33 cellular contexts compared by ENCODE assay signal in the genomic region with DNA sequence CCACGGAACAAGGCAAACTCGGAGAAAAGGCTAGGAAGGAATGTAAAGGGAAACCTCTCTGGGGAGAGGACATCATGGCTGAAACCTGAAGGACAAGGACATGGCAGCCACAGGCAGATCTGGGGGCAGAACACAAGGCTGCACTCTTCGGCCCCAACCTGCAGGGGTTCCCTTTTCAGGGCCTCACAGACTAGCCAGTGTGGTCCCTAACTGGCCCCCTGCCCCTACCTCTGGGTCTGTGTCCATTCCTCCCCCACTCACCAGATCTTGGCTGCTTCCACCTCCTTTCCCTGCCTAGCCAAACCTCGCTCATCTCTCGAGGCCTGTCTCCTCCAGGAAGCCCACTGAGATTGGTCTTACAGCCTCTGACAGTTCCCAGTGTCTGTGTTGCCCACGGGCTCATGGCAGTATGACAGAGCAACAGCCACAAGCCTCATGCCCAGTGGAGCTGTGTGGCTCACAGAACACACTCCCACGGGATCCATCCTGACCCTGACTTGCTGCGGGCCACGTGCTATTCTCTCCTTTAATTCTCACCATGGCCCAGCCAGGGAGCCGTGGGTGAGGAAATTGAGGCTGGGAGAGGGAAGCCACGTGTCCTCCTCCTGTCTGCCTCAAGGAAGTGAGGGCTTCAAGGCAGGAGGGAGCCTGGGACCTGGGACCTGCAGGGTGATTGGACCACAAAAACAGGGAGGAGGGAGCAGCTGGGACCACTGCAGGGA. TPM values are rescaled to one million over a fixed set of nuclear protein-coding genes. Genes with fewer than 3 reads are reported as not detected.
DNase-seq lines count a peak whose midpoint lies in the region; ATAC-seq, FAIRE-seq and TF ChIP-seq lines count a peak whose summit lies in the region.
"Had no signal": no experiment of that assay in that cellular context is flagged by ENCODE, and none has a peak within 500 bp of the region (broad histone marks: within the 10 kb centered on the region; RNA-seq: fewer than 3 reads in every experiment).

No MANE protein-coding gene starts in this region.

- no peaks in the 10 kb centered on the region for H4K20me1 ChIP-seq in astrocyte (ENCODE audit: insufficient read depth, low read length)

- H3K18ac ChIP-seq in neuronal stem cell (ENCODE audit: low read length): peak overlapping the region; percentile 9

- no peak for TF ChIP-seq POLR2A in esophagus squamous epithelium (IDR thresholded peaks at IDR 0.05)

- H3K36me3 Mint-ChIP-seq in activated CD4-positive, alpha-beta T cell treated with anti-CD3 and anti-CD28 coated beads for 36 hours (ENCODE audit: low read depth): peaks cover 3% of the 10 kb centered on the region
- no peaks in the 10 kb centered on the region for H3K36me3 Mint-ChIP-seq in astrocyte (ENCODE audit: low read depth, unreplicated experiment)
- H3K36me3 Mint-ChIP-seq: memory B cell had no signal

- H3K27me3 ChIP-seq in astrocyte (ENCODE audit: insufficient read depth, low read length) (no peaks in the 10 kb centered on the region), neuronal stem cell (ENCODE audit: control insufficient read depth in 3 of 3, insufficient read depth in 3 of 3, low read depth in 1 of 3, low read length in 3 of 3) (no peaks in the 10 kb centered on the region), esophagus squamous epithelium (peaks cover 0 to 44% (median 0%) of the 10 kb centered on the region in 4 donors)
- H3K27me3 ChIP-seq: thyroid gland had no signal

- no peaks in the 10 kb centered on the region for H3K79me2 ChIP-seq in astrocyte (ENCODE audit: insufficient read depth, low read length)

- H3K79me1 ChIP-seq in neuronal stem cell (ENCODE audit: low read depth, low read length): no peaks in the 10 kb centered on the region

- H3K9me3 ChIP-seq in HEK293 (ENCODE audit: control insufficient read depth, insufficient read depth, low read depth, low read length): no peaks in the 10 kb centered on the region
- H3K9me3 ChIP-seq in astrocyte (ENCODE audit: insufficient read depth, low read depth, low read length): no peaks in the 10 kb centered on the region
- H3K9me3 ChIP-seq in neuronal stem cell (replicated peaks in 1 of 2; ENCODE audit: control insufficient read depth in 2 of 2, insufficient read depth in 1 of 2, low read depth in 1 of 2, low read length in 2 of 2): peaks cover 0 to 1% of the 10 kb centered on the region in 2 donors
- no peaks in the 10 kb centered on the region for H3K9me3 ChIP-seq in esophagus squamous epithelium
- H3K9me3 ChIP-seq: thyroid gland had no signal

- TF ChIP-seq CTCF in HEK293 (tag by site-specific recombination; IDR thresholded peaks at IDR 0.05) (no peak), astrocyte (IDR thresholded peaks at IDR 0.05; ENCODE audit: insufficient read depth, low read depth, low read length) (no peak), esophagus squamous epithelium (IDR thresholded peaks at IDR 0.05) (no peak)

- no peak overlapping the region for H3K27ac ChIP-seq in HEK293 (ENCODE audit: extremely low read depth, low read depth, low read length)
- no peak overlapping the region for H3K27ac ChIP-seq in astrocyte (ENCODE audit: low read depth, low read length)
- H3K27ac ChIP-seq in neuronal stem cell (replicated peaks; ENCODE audit: low read length): no peak overlapping the region
- no peak overlapping the region for H3K27ac ChIP-seq in esophagus squamous epithelium
- H3K27ac ChIP-seq: 22Rv1, thyroid gland had no signal

- H3K27ac Mint-ChIP-seq in activated CD4-positive, alpha-beta T cell treated with anti-CD3 and anti-CD28 coated beads for 36 hours: peak overlapping the region; percentile 22
- peak overlapping the region; percentile 62 for H3K27ac Mint-ChIP-seq in astrocyte (ENCODE audit: unreplicated experiment)
- H3K27ac Mint-ChIP-seq: activated naive CD4-positive, alpha-beta T cell treated with anti-CD3 and anti-CD28 coated beads for 36 hours; CD8-positive, alpha-beta T cell; dendritic cell treated with granulocyte-macrophage colony-stimulating factor and Interleukin-4, amounts not matched to agents 40 ng/mL and 50 ng/mL, for 4 days; HFFc6; memory B cell had no signal

- intact Hi-C loops in activated CD4-positive, alpha-beta T cell treated with anti-CD3 and anti-CD28 coated beads for 36 hours (cut with DNase I, micrococcal nuclease): no loop called here
- intact Hi-C loops in esophagus squamous epithelium (cut with DNase I): no loop called here

- peak overlapping the region; percentile 83 for H3K14ac ChIP-seq in neuronal stem cell (ENCODE audit: low read length)

- no peak overlapping the region for H2BK5ac ChIP-seq in neuronal stem cell (ENCODE audit: low read length)

- H2AK5ac ChIP-seq in neuronal stem cell (ENCODE audit: low read depth, low read length): peak overlapping the region; percentile 95

- H4K8ac ChIP-seq in neuronal stem cell (ENCODE audit: low read depth, low read length): no peak overlapping the region

- H2AFZ ChIP-seq in astrocyte (ENCODE audit: low read depth, low read length): no peak overlapping the region
- no peak overlapping the region for H2AFZ ChIP-seq in neuronal stem cell (ENCODE audit: low read length)

- POLR2A ChIA-PET in activated CD4-positive, alpha-beta T cell treated with anti-CD3 and anti-CD28 coated beads for 36 hours (lab: Charles Lee): no interaction called here
- POLR2A ChIA-PET in HEK293 (lab: Yijun Ruan, JAX): no interaction called here

- no peak for DNase-seq in activated CD4-positive, alpha-beta T cell treated with anti-CD3 and anti-CD28 coated beads for 36 hours
- no peak for DNase-seq in activated CD4-positive, alpha-beta T cell treated with anti-CD3 and anti-CD28 coated beads for 4 hours
- DNase-seq in astrocyte (ENCODE audit: low read depth) (no peak), neuronal stem cell (ENCODE audit: low spot score) (no peak), COLO668 (lab: John Stamatoyannopoulos, UW; ENCODE audit: unreplicated experiment) (no peak), ureter (ENCODE audit: low spot score) (no peak), esophagus squamous epithelium (lab: John Stamatoyannopoulos, UW) (no peak)
- DNase-seq: activated CD4-positive, CD25-positive, alpha-beta regulatory T cell; activated T-cell treated with anti-CD3 and anti-CD28 coated beads, Interleukin-2, amount 50 U/mL, for 48 hours; CD8-positive, alpha-beta T cell; central memory CD4-positive, alpha-beta T cell; GDM1; HFFc6; KBM-7; kidney glomerular epithelial cell; MM.1S; NCI-H1417 treated with DMSO at 0.1 percent for 48 hours; NCI-H2081 treated with DMSO at 0.1 percent for 48 hours; NCI-H345; NCI-H748 treated with DMSO at 0.1 percent for 48 hours; occipital lobe; Right ventricle myocardium superior; stimulated activated CD4-positive, alpha-beta T cell treated with anti-CD3 and anti-CD28 coated beads, Interleukin-4, amount 100 ng/mL, for 4 hours; stimulated activated naive CD4-positive, alpha-beta T cell treated with Interleukin-2 at 50 U/mL for 16 hours; T1000; thyroid gland had no signal

- no peak overlapping the region for H3K4me3 Mint-ChIP-seq in activated CD4-positive, alpha-beta T cell treated with anti-CD3 and anti-CD28 coated beads for 36 hours
- H3K4me3 Mint-ChIP-seq in astrocyte (ENCODE audit: unreplicated experiment): no peak overlapping the region
- H3K4me3 Mint-ChIP-seq: activated naive CD4-positive, alpha-beta T cell treated with anti-CD3 and anti-CD28 coated beads for 36 hours; CD8-positive, alpha-beta T cell; dendritic cell treated with granulocyte-macrophage colony-stimulating factor and Interleukin-4, amounts not matched to agents 40 ng/mL and 50 ng/mL, for 4 days; HFFc6; memory B cell had no signal

- H3K4me1 Mint-ChIP-seq in activated CD4-positive, alpha-beta T cell treated with anti-CD3 and anti-CD28 coated beads for 36 hours: peaks cover 34% of the 10 kb centered on the region
- H3K4me1 Mint-ChIP-seq in astrocyte (ENCODE audit: low read depth, unreplicated experiment): peaks cover 20% of the 10 kb centered on the region
- H3K4me1 Mint-ChIP-seq: memory B cell had no signal

- ATAC-seq in activated CD4-positive, alpha-beta T cell treated with anti-CD3 and anti-CD28 coated beads for 36 hours: no peak
- ATAC-seq: CD8-positive, alpha-beta T cell had no signal

- H3K9ac ChIP-seq in astrocyte (ENCODE audit: low read length) (no peak overlapping the region), neuronal stem cell (ENCODE audit: low read depth, low read length, poor library complexity) (no peak overlapping the region)

- H3K4me2 ChIP-seq in astrocyte (ENCODE audit: low read length): no peak overlapping the region
- no peak overlapping the region for H3K4me2 ChIP-seq in neuronal stem cell (ENCODE audit: insufficient read depth, low read length, poor library complexity, severe bottlenecking)

- H2BK120ac ChIP-seq in neuronal stem cell (ENCODE audit: low read depth, low read length): no peak overlapping the region

- CTCF ChIA-PET in activated CD4-positive, alpha-beta T cell treated with anti-CD3 and anti-CD28 coated beads for 36 hours (lab: Charles Lee): interaction anchor here (1.1 kb wide), 1 partner anchor 200 kb away, joined by 3 read pairs; no protein-coding TSS in a partner anchor
- CTCF ChIA-PET in HEK293 (lab: Yijun Ruan, JAX): no interaction called here

- H3K9me3 Mint-ChIP-seq in activated CD4-positive, alpha-beta T cell treated with anti-CD3 and anti-CD28 coated beads for 36 hours (ENCODE audit: low read depth): no peaks in the 10 kb centered on the region
- H3K9me3 Mint-ChIP-seq in astrocyte (ENCODE audit: unreplicated experiment): peaks cover 8% of the 10 kb centered on the region
- H3K9me3 Mint-ChIP-seq: activated naive CD4-positive, alpha-beta T cell treated with anti-CD3 and anti-CD28 coated beads for 36 hours; CD8-positive, alpha-beta T cell; HFFc6 had no signal

- WGBS in neuronal stem cell (ENCODE audit: extremely low coverage in 2 of 2, insufficient read length in 2 of 2, insufficient replicate concordance in 1 of 2), 2 donors: no CpG with 5 or more reads among the region's 11 CpGs
- WGBS in esophagus squamous epithelium, 2 donors: 64 to 74% methylated on average over 3 to 6 of the region's 11 CpGs

- H3K27me3 Mint-ChIP-seq in activated CD4-positive, alpha-beta T cell treated with anti-CD3 and anti-CD28 coated beads for 36 hours: no peaks in the 10 kb centered on the region
- peaks cover 16% of the 10 kb centered on the region for H3K27me3 Mint-ChIP-seq in astrocyte (ENCODE audit: low read depth, unreplicated experiment)

- H3K4me1 ChIP-seq in HEK293 (ENCODE audit: control insufficient read depth, insufficient read depth, low read length): no peaks in the 10 kb centered on the region
- peaks cover 26% of the 10 kb centered on the region for H3K4me1 ChIP-seq in astrocyte (ENCODE audit: insufficient read depth, low read length)
- peaks cover 0 to 15% of the 10 kb centered on the region in 2 donors for H3K4me1 ChIP-seq in neuronal stem cell (ENCODE audit: control insufficient read depth in 2 of 2, insufficient read depth in 1 of 2, low read depth in 1 of 2, low read length in 2 of 2)
- H3K4me1 ChIP-seq in esophagus squamous epithelium: peaks cover 0 to 54% (median 33%) of the 10 kb centered on the region in 3 donors
- H3K4me1 ChIP-seq: thyroid gland had no signal

- H3K4ac ChIP-seq in neuronal stem cell (ENCODE audit: low read length): no peak overlapping the region

- no peak overlapping the region for H4K91ac ChIP-seq in neuronal stem cell (ENCODE audit: low read depth, low read length, poor library complexity)

- no peaks in the 10 kb centered on the region for H3K36me3 ChIP-seq in HEK293 (ENCODE audit: control insufficient read depth in 2 of 2, insufficient read depth in 1 of 2, low read length in 2 of 2)
- no peaks in the 10 kb centered on the region for H3K36me3 ChIP-seq in astrocyte (ENCODE audit: insufficient read depth, low read length)
- no peaks in the 10 kb centered on the region for H3K36me3 ChIP-seq in neuronal stem cell (replicated peaks in 1 of 2; ENCODE audit: control insufficient read depth in 2 of 2, insufficient read depth in 2 of 2, low read length in 2 of 2)
- H3K36me3 ChIP-seq in esophagus squamous epithelium: no peaks in the 10 kb centered on the region
- H3K36me3 ChIP-seq: thyroid gland had no signal

- H3K4me3 ChIP-seq in HEK293 (ENCODE audit: low read depth, low read length) (no peak overlapping the region), astrocyte (ENCODE audit: insufficient read depth, low read depth, low read length) (no peak overlapping the region), neuronal stem cell (ENCODE audit: low read length in 2 of 2) (no peak overlapping the region), esophagus squamous epithelium (no peak overlapping the region)
- H3K4me3 ChIP-seq: thyroid gland had no signal

- H2BK12ac ChIP-seq in neuronal stem cell (ENCODE audit: low read length): peak overlapping the region; percentile 4

- peak overlapping the region; percentile 88 for H2BK15ac ChIP-seq in neuronal stem cell (ENCODE audit: low read length)

- H3K23ac ChIP-seq in neuronal stem cell (ENCODE audit: low read depth, low read length, poor library complexity): peak overlapping the region; percentile 67

- no peak for FAIRE-seq in astrocyte (lab: Jason Lieb, UNC)

RNA-seq across cellular contexts. Expression of gene WNT7A, which starts 26.5 kb away (rescaled TPM):
- under 1 TPM; 0.11 to 0.39 TPM for total RNA-seq in activated CD4-positive, alpha-beta T cell treated with anti-CD3 and anti-CD28 coated beads for 36 hours
- total RNA-seq in astrocyte: 0.46 and 1.7 TPM in 2 replicates
- 0.07 TPM for polyA plus RNA-seq in neuronal stem cell (2013, experiment 1 of 2)
- polyA plus RNA-seq in neuronal stem cell (2013, experiment 2 of 2): 0.06 TPM
- total RNA-seq in ureter: 1.4 TPM
- total RNA-seq in esophagus squamous epithelium: under 1 TPM in 3 of 4 donors, not detected in 1; 0.09 to 0.91 (median 0.73) TPM
- total RNA-seq: aorta, HFFc6, myocyte, Right ventricle myocardium superior, thyroid gland had no signal
- polyA plus RNA-seq: aorta had no signal
